1 cellular context compared by ENCODE assay signal in genomic region chr13:95298971-95299627, GRCh38.
A peak's percentile ranks its signal among the peaks of the same experiment; 100 is the strongest.
TF ChIP-seq lines count a peak whose summit lies in the region.

No MANE protein-coding gene starts in this region.

TF ChIP-seq in IMR-90, 13 proteins besides CTCF, POLR2A, EP300 and RAD21:
- TF ChIP-seq USF2 (IDR thresholded peaks at IDR 0.05; ENCODE audit: low read depth, low read length) (peak; percentile 81), BHLHE40 (IDR thresholded peaks at IDR 0.05; ENCODE audit: low read depth, low read length) (peak; percentile 83), MAZ (IDR thresholded peaks at IDR 0.05; ENCODE audit: borderline replicate concordance, low read depth, low read length) (no peak), MAFK (IDR thresholded peaks at IDR 0.05; ENCODE audit: low read depth, low read length) (no peak), MXI1 (IDR thresholded peaks at IDR 0.05; ENCODE audit: borderline replicate concordance, low read depth, low read length) (peak; percentile 57; the same call in 1 of the 2 replicates), FOS (IDR thresholded peaks at IDR 0.05; ENCODE audit: low read depth, low read length) (peak; percentile 25; the same call in 1 of the 2 replicates)
TF ChIP-seq in IMR-90: peak in this region for 4.
